Comparison of ENCODE assay signal across 9 cellular contexts in genomic region chr11:21489735-21490134, GRCh38.
"Had no signal": no experiment of that assay in that cellular context is flagged by ENCODE, and none has a peak within 500 bp of the region (broad histone marks: within the 10 kb centered on the region; RNA-seq: fewer than 3 reads in every experiment).

No MANE protein-coding gene starts in this region.

- H3K4me3 ChIP-seq: GM23338, HAP-1, K562 had no signal

- H3K4me1 ChIP-seq: HAP-1 had no signal

- H3K27ac ChIP-seq: HL-60 had no signal

- ATAC-seq: GM23338, HCT116, HepG2, K562 had no signal

- DNase-seq: H7, HFFc6, KG1 had no signal

- H3K36me3 ChIP-seq: HAP-1 had no signal

- H3K9me3 ChIP-seq: HAP-1 had no signal
